ENCODE assay signal across 9 cellular contexts in the genomic region with DNA sequence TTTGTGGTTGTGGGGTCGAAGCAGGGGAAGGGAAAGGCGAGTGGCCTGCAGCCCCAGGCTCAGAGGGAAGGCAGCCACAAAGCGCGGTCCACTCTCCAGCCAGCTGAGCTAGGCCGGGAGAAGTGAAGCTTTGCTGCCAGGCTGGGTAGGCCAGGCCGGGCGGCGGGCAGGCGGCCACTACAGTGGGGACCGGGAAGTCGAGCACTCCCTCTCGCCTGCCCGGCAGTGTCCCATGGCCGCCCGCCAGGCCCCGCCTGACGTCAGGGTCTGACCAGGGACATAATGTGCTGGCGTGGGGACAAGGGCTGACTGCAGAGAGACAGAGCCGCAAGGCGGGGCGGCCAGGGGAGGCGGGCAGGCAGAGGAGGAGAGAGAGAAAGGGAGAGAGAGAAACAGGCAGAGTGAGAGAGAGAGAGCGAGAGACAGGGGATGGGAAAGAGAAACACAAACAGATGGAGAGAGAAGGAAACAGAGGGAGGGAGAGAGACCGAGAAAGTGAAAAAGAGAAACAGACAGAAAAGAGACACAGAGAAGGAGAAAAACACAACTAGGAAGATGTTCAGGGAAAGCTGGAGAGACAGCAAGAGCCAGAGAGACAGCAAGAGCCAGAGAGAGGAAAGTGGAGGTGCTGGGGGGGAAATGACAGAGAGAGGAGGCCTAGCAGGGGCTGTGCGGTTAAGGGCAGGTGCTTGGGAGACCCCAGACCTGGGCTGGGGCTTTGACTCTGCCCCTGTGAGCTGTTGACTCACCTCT.
A peak's percentile ranks its signal among the peaks of the same experiment; 100 is the strongest.
DNase-seq lines count a peak whose midpoint lies in the region; ATAC-seq and TF ChIP-seq lines count a peak whose summit lies in the region.
"Had no signal": no experiment of that assay in that cellular context is flagged by ENCODE, and none has a peak within 500 bp of the region (broad histone marks: within the 10 kb centered on the region; RNA-seq: fewer than 3 reads in every experiment).

No MANE protein-coding gene starts in this region.

- peak overlapping the region; percentile 40 for H3K4me3 ChIP-seq in left ventricle myocardium inferior

- H3K27me3 ChIP-seq in left ventricle myocardium inferior (ENCODE audit: low read depth), result no peaks in the 10 kb centered on the region

- no peak for TF ChIP-seq CTCF in left ventricle myocardium inferior (IDR thresholded peaks at IDR 0.05; ENCODE audit: borderline replicate concordance)

- intact Hi-C loops in left ventricle myocardium inferior (cut with micrococcal nuclease), result no loop called here

- no peak for ATAC-seq in HG03457 (IDR thresholded peaks at IDR 0.05; ENCODE audit: unreplicated experiment)

- peaks cover 40% of the 10 kb centered on the region for H3K4me1 ChIP-seq in left ventricle myocardium inferior

- H3K36me3 ChIP-seq in left ventricle myocardium inferior, result no peaks in the 10 kb centered on the region

- H3K27ac ChIP-seq in left ventricle myocardium inferior (replicated peaks), result peak overlapping the region; percentile 98

- peak; percentile 86 for DNase-seq in EL
- peak; percentile 75 for DNase-seq in amniotic epithelial cell (ENCODE audit: low read depth)
- DNase-seq in left ventricle myocardium inferior, result peak; percentile 100
- peak; percentile 20 for DNase-seq in pulmonary artery endothelial cell (ENCODE audit: low read depth, low spot score)
- DNase-seq in stimulated activated naive CD4-positive, alpha-beta T cell (lab: John Stamatoyannopoulos, UW), result no peak
- no peak for DNase-seq in stimulated activated CD4-positive, alpha-beta T cell treated with anti-CD3 and anti-CD28 coated beads, Interleukin-1b, Interleukin-23, amount 100 ng/mL, for 48 hours
- DNase-seq in stimulated activated CD8-positive, alpha-beta memory T cell treated with anti-CD3 and anti-CD28 coated beads, Interleukin-4, amount 100 ng/mL, for 48 hours, result no peak
- DNase-seq: activated B cell treated with CpG ODN at 0.5 μM for 24 hours had no signal

- peaks cover 12% of the 10 kb centered on the region for H3K9me3 ChIP-seq in left ventricle myocardium inferior (replicated peaks)

Comparison
In these comparisons a context has a peak if more than half of its experiments do, and no peak if none do; other contexts are left out.
1. DNase-seq: peak in EL (single experiment), amniotic epithelial cell (single experiment), left ventricle myocardium inferior (single experiment) and pulmonary artery endothelial cell (single experiment); none in stimulated activated naive CD4-positive, alpha-beta T cell (0 of 6), stimulated activated CD4-positive, alpha-beta T cell treated with anti-CD3 and anti-CD28 coated beads, Interleukin-1b, Interleukin-23, amount 100 ng/mL, for 48 hours (single experiment) and stimulated activated CD8-positive, alpha-beta memory T cell treated with anti-CD3 and anti-CD28 coated beads, Interleukin-4, amount 100 ng/mL, for 48 hours (single experiment).